ENCODE assay signal across 1 cellular context in the genomic region with DNA sequence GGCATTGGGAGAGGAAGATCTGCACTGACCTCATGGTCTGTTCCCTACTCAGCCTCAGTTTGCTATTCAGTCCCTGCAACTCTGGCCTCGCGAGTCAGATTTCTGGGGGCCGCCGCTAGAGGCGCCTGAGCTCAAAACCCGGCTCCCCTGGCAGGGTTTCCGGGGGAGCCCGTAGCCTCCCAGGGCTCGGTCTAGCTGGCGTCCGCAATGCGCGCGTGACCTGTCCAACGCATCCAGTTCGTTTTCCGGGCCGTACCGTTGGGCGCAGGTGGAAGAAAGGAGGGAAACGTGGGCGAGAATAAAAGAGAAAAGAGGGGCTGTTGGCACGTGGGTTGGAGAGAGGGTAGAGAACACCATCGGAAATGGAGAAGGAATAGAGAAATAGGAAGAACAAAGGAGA.
TF ChIP-seq lines count a peak whose summit lies in the region.

Gene ADAM30 (minus strand): TSS at position 213 of the 400 bp plus-strand sequence. CDS start 179 bp downstream, at position 34.

TF ChIP-seq in GM23338, 12 proteins besides CTCF, POLR2A, EP300 and RAD21 (continued from another document):
- TF ChIP-seq ZNF462 (CRISPR knock-in tag; IDR thresholded peaks at IDR 0.05), result no peak
- no peak for TF ChIP-seq NANOG (IDR thresholded peaks at IDR 0.05; ENCODE audit: borderline replicate concordance)
- TF ChIP-seq JUNB (IDR thresholded peaks at IDR 0.05; ENCODE audit: unreplicated experiment), result no peak
- no peak for TF ChIP-seq EZH2 (IDR thresholded peaks at IDR 0.05; ENCODE audit: low read depth, unreplicated experiment)
- TF ChIP-seq, protein P1, sequence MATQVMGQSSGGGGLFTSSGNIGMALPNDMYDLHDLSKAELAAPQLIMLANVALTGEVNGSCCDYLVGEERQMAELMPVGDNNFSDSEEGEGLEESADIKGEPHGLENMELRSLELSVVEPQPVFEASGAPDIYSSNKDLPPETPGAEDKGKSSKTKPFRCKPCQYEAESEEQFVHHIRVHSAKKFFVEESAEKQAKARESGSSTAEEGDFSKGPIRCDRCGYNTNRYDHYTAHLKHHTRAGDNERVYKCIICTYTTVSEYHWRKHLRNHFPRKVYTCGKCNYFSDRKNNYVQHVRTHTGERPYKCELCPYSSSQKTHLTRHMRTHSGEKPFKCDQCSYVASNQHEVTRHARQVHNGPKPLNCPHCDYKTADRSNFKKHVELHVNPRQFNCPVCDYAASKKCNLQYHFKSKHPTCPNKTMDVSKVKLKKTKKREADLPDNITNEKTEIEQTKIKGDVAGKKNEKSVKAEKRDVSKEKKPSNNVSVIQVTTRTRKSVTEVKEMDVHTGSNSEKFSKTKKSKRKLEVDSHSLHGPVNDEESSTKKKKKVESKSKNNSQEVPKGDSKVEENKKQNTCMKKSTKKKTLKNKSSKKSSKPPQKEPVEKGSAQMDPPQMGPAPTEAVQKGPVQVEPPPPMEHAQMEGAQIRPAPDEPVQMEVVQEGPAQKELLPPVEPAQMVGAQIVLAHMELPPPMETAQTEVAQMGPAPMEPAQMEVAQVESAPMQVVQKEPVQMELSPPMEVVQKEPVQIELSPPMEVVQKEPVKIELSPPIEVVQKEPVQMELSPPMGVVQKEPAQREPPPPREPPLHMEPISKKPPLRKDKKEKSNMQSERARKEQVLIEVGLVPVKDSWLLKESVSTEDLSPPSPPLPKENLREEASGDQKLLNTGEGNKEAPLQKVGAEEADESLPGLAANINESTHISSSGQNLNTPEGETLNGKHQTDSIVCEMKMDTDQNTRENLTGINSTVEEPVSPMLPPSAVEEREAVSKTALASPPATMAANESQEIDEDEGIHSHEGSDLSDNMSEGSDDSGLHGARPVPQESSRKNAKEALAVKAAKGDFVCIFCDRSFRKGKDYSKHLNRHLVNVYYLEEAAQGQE (IDR thresholded peaks at IDR 0.05; ENCODE audit: unreplicated experiment), result no peak
- no peak for TF ChIP-seq STAT1 (IDR thresholded peaks at IDR 0.05; ENCODE audit: unreplicated experiment)
- no peak for TF ChIP-seq ZNF331 (CRISPR knock-in tag; IDR thresholded peaks at IDR 0.05; ENCODE audit: low read depth)
- TF ChIP-seq, protein P2, sequence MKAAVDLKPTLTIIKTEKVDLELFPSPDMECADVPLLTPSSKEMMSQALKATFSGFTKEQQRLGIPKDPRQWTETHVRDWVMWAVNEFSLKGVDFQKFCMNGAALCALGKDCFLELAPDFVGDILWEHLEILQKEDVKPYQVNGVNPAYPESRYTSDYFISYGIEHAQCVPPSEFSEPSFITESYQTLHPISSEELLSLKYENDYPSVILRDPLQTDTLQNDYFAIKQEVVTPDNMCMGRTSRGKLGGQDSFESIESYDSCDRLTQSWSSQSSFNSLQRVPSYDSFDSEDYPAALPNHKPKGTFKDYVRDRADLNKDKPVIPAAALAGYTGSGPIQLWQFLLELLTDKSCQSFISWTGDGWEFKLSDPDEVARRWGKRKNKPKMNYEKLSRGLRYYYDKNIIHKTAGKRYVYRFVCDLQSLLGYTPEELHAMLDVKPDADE (IDR thresholded peaks at IDR 0.05), result no peak
- TF ChIP-seq POLR2AphosphoS5 (IDR thresholded peaks at IDR 0.05; ENCODE audit: low read depth), result no peak
- TF ChIP-seq EZH2phosphoT487 (IDR thresholded peaks at IDR 0.05; ENCODE audit: unreplicated experiment), result no peak
- TF ChIP-seq ZNF114 (CRISPR knock-in tag; IDR thresholded peaks at IDR 0.05), result no peak
